ENCODE assay signal across 8 cellular contexts in genomic region chr19:58001895-58002369, GRCh38. TPM values are rescaled to one million over a fixed set of nuclear protein-coding genes. Genes with fewer than 3 reads are reported as not detected.
DNase-seq lines count a peak whose midpoint lies in the region; ATAC-seq, FAIRE-seq and TF ChIP-seq lines count a peak whose summit lies in the region.

No MANE protein-coding gene starts in this region.

- WGBS in heart right ventricle, 2 donors = 1% methylated on average over 23 of the region's 23 CpGs
- WGBS in sigmoid colon, 2 donors = 5 to 7% methylated on average over 23 of the region's 23 CpGs

- no peak for TF ChIP-seq CTCF in Calu3 (IDR thresholded peaks at IDR 0.05; ENCODE audit: unreplicated experiment)
- TF ChIP-seq CTCF in heart right ventricle (IDR thresholded peaks at IDR 0.05) = no peak
- TF ChIP-seq CTCF in sigmoid colon (IDR thresholded peaks at IDR 0.05) = no peak

- H3K4me3 ChIP-seq in heart right ventricle (peak overlapping the region; percentile 69 to 100 (median 92)), sigmoid colon (peak overlapping the region; percentile 63 to 99 (median 72))

- CTCF ChIA-PET in Calu3 (lab: Charles Lee) = interaction anchor here (0.6 to 1.2 kb wide), 2 partner anchors 18 to 39 kb away, joined by 3 to 5 read pairs; no protein-coding TSS in a partner anchor
- CTCF ChIA-PET in activated CD8-positive, alpha-beta T cell treated with anti-CD3 and anti-CD28 coated beads, Interleukin-2, amount 10 ng/mL, durations not matched to agents 7 days and 5 days (lab: Charles Lee) = interaction anchor here (1.6 kb wide), 1 partner anchor 324 kb away, joined by 3 read pairs; no protein-coding TSS in a partner anchor

- BruUV-seq in Calu3 (replicated peaks; lab: Mats Ljungman, UMichigan) = TSS peak; percentile 46

- H3K9me3 ChIP-seq in heart right ventricle (peaks cover 0 to 81% (median 5%) of the 10 kb centered on the region in 11 donors), sigmoid colon (peaks cover 15 to 26% (median 21%) of the 10 kb centered on the region in 4 donors)

- H3K36me3 Mint-ChIP-seq in Calu3 (ENCODE audit: insufficient read depth, unreplicated experiment) = peaks cover 74% of the 10 kb centered on the region
- peaks cover 91% of the 10 kb centered on the region for H3K36me3 Mint-ChIP-seq in activated CD8-positive, alpha-beta T cell treated with anti-CD3 and anti-CD28 coated beads, Interleukin-2, amount 10 ng/mL, durations not matched to agents 7 days and 5 days (ENCODE audit: low read depth)

- H3K27me3 ChIP-seq in heart right ventricle (no peaks in the 10 kb centered on the region), sigmoid colon (no peaks in the 10 kb centered on the region)

- H3K4me1 ChIP-seq in heart right ventricle (peaks cover 9 to 42% (median 27%) of the 10 kb centered on the region in 9 donors), sigmoid colon (peaks cover 0 to 27% (median 21%) of the 10 kb centered on the region in 4 donors)

- ATAC-seq in HG02588 (IDR thresholded peaks at IDR 0.05; ENCODE audit: unreplicated experiment) (peak; percentile 3), heart right ventricle (peak in 7 of 8 donors; percentile 2 to 13 (median 7))
- ATAC-seq in activated CD8-positive, alpha-beta T cell treated with anti-CD3 and anti-CD28 coated beads, Interleukin-2, amount 10 ng/mL, durations not matched to agents 7 days and 5 days = peak; percentile 30

- intact Hi-C loops in Calu3 (cut with micrococcal nuclease; ENCODE audit: unreplicated experiment) = loop anchor here (10.0 kb wide), 1 partner anchor 567 kb away; the partner anchor contains the start of gene ZNF749
- intact Hi-C loops in heart right ventricle (cut with DNase I) = loop anchor here in 3 of 10 donors (2.0 to 5.0 kb wide), 4 partner anchors 55 to 150 kb away; partner anchors contain the start of genes ZNF135 (in 1 of the 3), ZNF256 (in 1 of the 3), ZNF329 (in 1 of the 3) and ZSCAN18 (in 1 of the 3)
- intact Hi-C loops in sigmoid colon (cut with DNase I) = loop anchor here (2.0 to 5.0 kb wide), 4 partner anchors 55 to 150 kb away; partner anchors contain the start of genes ZNF135, ZNF256, ZNF329 and ZSCAN18

- POLR2A ChIA-PET in activated CD8-positive, alpha-beta T cell treated with anti-CD3 and anti-CD28 coated beads, Interleukin-2, amount 10 ng/mL, durations not matched to agents 7 days and 5 days (lab: Charles Lee) = interaction anchor here (0.7 to 1.9 kb wide), 8 partner anchors 14 to 566 kb away, joined by 3 to 11 read pairs (median 3); partner anchors contain the start of genes ZNF274, ZNF329, ZNF671 and ZNF776

- H3K4me3 Mint-ChIP-seq in Calu3 (ENCODE audit: low read depth, unreplicated experiment) = peak overlapping the region; percentile 87
- H3K4me3 Mint-ChIP-seq in activated CD8-positive, alpha-beta T cell treated with anti-CD3 and anti-CD28 coated beads, Interleukin-2, amount 10 ng/mL, durations not matched to agents 7 days and 5 days = peak overlapping the region; percentile 81

- no peaks in the 10 kb centered on the region for H3K27me3 Mint-ChIP-seq in Calu3 (ENCODE audit: unreplicated experiment)
- no peaks in the 10 kb centered on the region for H3K27me3 Mint-ChIP-seq in activated CD8-positive, alpha-beta T cell treated with anti-CD3 and anti-CD28 coated beads, Interleukin-2, amount 10 ng/mL, durations not matched to agents 7 days and 5 days (ENCODE audit: low read depth)

- H3K36me3 ChIP-seq in heart right ventricle (peaks cover 0 to 75% (median 51%) of the 10 kb centered on the region in 9 donors), sigmoid colon (peaks cover 13 to 65% (median 42%) of the 10 kb centered on the region in 4 donors)

- DNase-seq in Calu3 (no peak), heart right ventricle (no peak), sigmoid colon (no peak), GM19238 (ENCODE audit: insufficient read length, low spot score) (no peak), GM19239 (ENCODE audit: insufficient read length, low spot score) (no peak), ureter (ENCODE audit: low spot score) (no peak)
- peak; percentile 52 for DNase-seq in activated CD8-positive, alpha-beta T cell treated with anti-CD3 and anti-CD28 coated beads, Interleukin-2, amount 10 ng/mL, durations not matched to agents 7 days and 5 days

- FAIRE-seq in GM19239 (lab: Jason Lieb, UNC) = no peak

- H3K9me3 Mint-ChIP-seq in Calu3 (ENCODE audit: low read depth, unreplicated experiment) = peaks cover 30% of the 10 kb centered on the region
- peaks cover 66% of the 10 kb centered on the region for H3K9me3 Mint-ChIP-seq in activated CD8-positive, alpha-beta T cell treated with anti-CD3 and anti-CD28 coated beads, Interleukin-2, amount 10 ng/mL, durations not matched to agents 7 days and 5 days (ENCODE audit: insufficient read depth)

- peak overlapping the region; percentile 66 for H3K27ac Mint-ChIP-seq in Calu3 (ENCODE audit: unreplicated experiment)
- peak overlapping the region; percentile 87 for H3K27ac Mint-ChIP-seq in activated CD8-positive, alpha-beta T cell treated with anti-CD3 and anti-CD28 coated beads, Interleukin-2, amount 10 ng/mL, durations not matched to agents 7 days and 5 days

- H3K4me1 Mint-ChIP-seq in Calu3 (ENCODE audit: low read depth, unreplicated experiment) = peaks cover 10% of the 10 kb centered on the region
- peaks cover 30% of the 10 kb centered on the region for H3K4me1 Mint-ChIP-seq in activated CD8-positive, alpha-beta T cell treated with anti-CD3 and anti-CD28 coated beads, Interleukin-2, amount 10 ng/mL, durations not matched to agents 7 days and 5 days (ENCODE audit: low read depth)

- H3K27ac ChIP-seq in heart right ventricle (peak overlapping the region; percentile 81 to 98 (median 94)), sigmoid colon (peak overlapping the region; percentile 83 to 96 (median 90))

- TF ChIP-seq POLR2A in sigmoid colon (IDR thresholded peaks at IDR 0.05) = no peak

- TF ChIP-seq EP300 in sigmoid colon (IDR thresholded peaks at IDR 0.05) = no peak

RNA-seq across cellular contexts. Expression of gene ZNF606, which starts 0.7 kb away (rescaled TPM):
- total RNA-seq in Calu3 (2022) (23.5 and 24.8 TPM in 2 replicates), heart right ventricle (10 to 100 TPM in 8 of 10 donors, 1 to 10 TPM in 2; 9.4 to 19.1 (median 13.4) TPM), sigmoid colon (10 to 100 TPM in 3 of 4 donors, 1 to 10 TPM in 1; 9.8 to 32.1 (median 19.0) TPM), ureter (28.1 TPM)
- total RNA-seq in activated CD8-positive, alpha-beta T cell treated with anti-CD3 and anti-CD28 coated beads, Interleukin-2, amount 10 ng/mL, durations not matched to agents 7 days and 5 days = 10 to 100 TPM; 13.6 to 14.4 TPM
- polyA plus RNA-seq in heart right ventricle (10 to 100 TPM in 1 of 2 donors, 1 to 10 TPM in 1; 4.5 to 13.5 TPM), sigmoid colon (1 to 10 TPM; 1.8 to 9.5 (median 3.6) TPM)

RNA-seq across cellular contexts. Expression of gene C19orf18, which starts 27.6 kb away (rescaled TPM):
- 2.5 and 2.7 TPM in 2 replicates for total RNA-seq in Calu3 (2022)
- total RNA-seq in activated CD8-positive, alpha-beta T cell treated with anti-CD3 and anti-CD28 coated beads, Interleukin-2, amount 10 ng/mL, durations not matched to agents 7 days and 5 days = under 1 TPM; 0.42 to 0.73 TPM
- total RNA-seq in heart right ventricle = 1 to 10 TPM; 1.7 to 4.3 (median 2.2) TPM
- polyA plus RNA-seq in heart right ventricle = 10 to 100 TPM in 1 of 2 donors, under 1 TPM in 1; 0.54 to 20.7 TPM
- 1 to 10 TPM in 2 of 4 donors, under 1 TPM in 2; 0.66 to 1.5 (median 0.95) TPM for total RNA-seq in sigmoid colon
- under 1 TPM in 1 of 3 donors, not detected in 2; 0.90 TPM for polyA plus RNA-seq in sigmoid colon
- 2.2 TPM for total RNA-seq in ureter

RNA-seq across cellular contexts. Expression of gene ZSCAN1, which starts 31.9 kb away (rescaled TPM):
- total RNA-seq in Calu3 (2022) (not detected in 2 replicates), heart right ventricle (under 1 TPM in 1 of 10 donors, not detected in 9; 0.32 TPM), sigmoid colon (not detected), ureter (2.3 TPM)
- not detected for total RNA-seq in activated CD8-positive, alpha-beta T cell treated with anti-CD3 and anti-CD28 coated beads, Interleukin-2, amount 10 ng/mL, durations not matched to agents 7 days and 5 days
- polyA plus RNA-seq in heart right ventricle (under 1 TPM; 0.15 to 0.28 TPM), sigmoid colon (under 1 TPM in 1 of 3 donors, not detected in 2; 0.10 TPM)

RNA-seq across cellular contexts. Expression of gene ZNF256, which starts 54.4 kb away (rescaled TPM):
- 7.1 TPM in 2 replicates for total RNA-seq in Calu3 (2022)
- total RNA-seq in activated CD8-positive, alpha-beta T cell treated with anti-CD3 and anti-CD28 coated beads, Interleukin-2, amount 10 ng/mL, durations not matched to agents 7 days and 5 days = 1 to 10 TPM; 8.8 to 8.9 TPM
- 10 to 100 TPM in 6 of 10 donors, 1 to 10 TPM in 4; 7.5 to 14.9 (median 11.4) TPM for total RNA-seq in heart right ventricle
- 1 to 10 TPM; 4.9 to 6.3 TPM for polyA plus RNA-seq in heart right ventricle
- total RNA-seq in sigmoid colon = 1 to 10 TPM; 2.8 to 4.8 (median 3.8) TPM
- polyA plus RNA-seq in sigmoid colon = 1 to 10 TPM in 2 of 3 donors, under 1 TPM in 1; 0.69 to 3.2 (median 2.4) TPM
- 10.6 TPM for total RNA-seq in ureter

RNA-seq across cellular contexts. Expression of gene ZNF135, which starts 57.1 kb away (rescaled TPM):
- total RNA-seq in Calu3 (2022) = not detected in 2 replicates
- 1 to 10 TPM; 1.2 to 1.3 TPM for total RNA-seq in activated CD8-positive, alpha-beta T cell treated with anti-CD3 and anti-CD28 coated beads, Interleukin-2, amount 10 ng/mL, durations not matched to agents 7 days and 5 days
- total RNA-seq in heart right ventricle = 1 to 10 TPM; 2.9 to 5.0 (median 3.9) TPM
- polyA plus RNA-seq in heart right ventricle = 10 to 100 TPM in 1 of 2 donors, 1 to 10 TPM in 1; 2.5 to 10.1 TPM
- 10 to 100 TPM in 1 of 4 donors, 1 to 10 TPM in 3; 6.1 to 10.0 (median 7.4) TPM for total RNA-seq in sigmoid colon
- polyA plus RNA-seq in sigmoid colon = 1 to 10 TPM in 1 of 3 donors, under 1 TPM in 2; 0.46 to 2.8 (median 0.60) TPM
- total RNA-seq in ureter = 14.1 TPM
